Comparison of ENCODE assay signal across 22 cellular contexts in genomic region chr10:58240531-58240930, GRCh38. TPM values are rescaled to one million over a fixed set of nuclear protein-coding genes. Genes with fewer than 3 reads are reported as not detected.
DNase-seq lines count a peak whose midpoint lies in the region; ATAC-seq and TF ChIP-seq lines count a peak whose summit lies in the region.
"Had no signal": no experiment of that assay in that cellular context is flagged by ENCODE, and none has a peak within 500 bp of the region (broad histone marks: within the 10 kb centered on the region; RNA-seq: fewer than 3 reads in every experiment).

No MANE protein-coding gene starts in this region.

- peak overlapping the region; percentile 56 for H3K4me2 ChIP-seq in SK-N-SH

- peaks cover 0 to 11% of the 10 kb centered on the region in 2 experiments for H3K36me3 ChIP-seq in SK-N-SH (replicated peaks in 1 of 2; ENCODE audit: control insufficient read depth in 1 of 2, insufficient read depth in 2 of 2, low read length in 1 of 2)
- H3K36me3 ChIP-seq in HUES6 (ENCODE audit: control insufficient read depth, insufficient read depth, low read length): peaks cover 19% of the 10 kb centered on the region

- peaks cover 53% of the 10 kb centered on the region for H3K79me2 ChIP-seq in SK-N-SH (ENCODE audit: insufficient read depth)

- no TSS peak for BruUV-seq in Calu3 (replicated peaks; lab: Mats Ljungman, UMichigan)

- CTCF ChIA-PET in SK-N-SH (lab: Yijun Ruan, JAX) (no interaction called here), Calu3 (lab: Charles Lee) (no interaction called here)

- 63% methylated on average over 4 of the region's 4 CpGs for WGBS in SK-N-SH (ENCODE audit: low lambda C conversion rate)

- no peak for TF ChIP-seq RAD21 in SK-N-SH (IDR thresholded peaks at IDR 0.05; ENCODE audit: low read length)

- no peak for DNase-seq in SK-N-SH
- no peak for DNase-seq in chondrocyte (ENCODE audit: low spot score)
- DNase-seq in osteocyte (ENCODE audit: extremely low spot score, unreplicated experiment): no peak
- no peak for DNase-seq in Calu3
- DNase-seq in iPS-NIHi11 (ENCODE audit: low spot score): no peak
- DNase-seq: activated CD4-positive, alpha-beta T cell treated with anti-CD3 and anti-CD28 coated beads, Interleukin-2, amount 10 ng/mL, durations not matched to agents 24 days and 14 days; activated CD8-positive, alpha-beta memory T cell treated with anti-CD3 and anti-CD28 coated beads, Interleukin-2, amount 50 U/mL, for 4 hours; activated gamma-delta T cell; amygdala; C1 segment of cervical spinal cord; cerebellar nuclear complex; DMS153; naive thymus-derived CD8-positive, alpha-beta T cell; NCI-H1105 treated with DMSO at 0.1 percent for 48 hours; NCI-H510A treated with DMSO at 0.1 percent for 48 hours; spleen had no signal

- no peaks in the 10 kb centered on the region for H3K9me2 ChIP-seq in SK-N-SH

- H3K4me3 ChIP-seq in SK-N-SH (ENCODE audit: low read depth in 2 of 2, low read length in 1 of 2): no peak overlapping the region
- H3K4me3 ChIP-seq in HUES6 (ENCODE audit: low read depth, low read length): no peak overlapping the region
- H3K4me3 ChIP-seq: spleen had no signal

- no peak overlapping the region for H2AFZ ChIP-seq in SK-N-SH (ENCODE audit: low read depth)

- POLR2A ChIA-PET in SK-N-SH (lab: Yijun Ruan, JAX): no interaction called here

- H3K27me3 ChIP-seq in SK-N-SH (ENCODE audit: insufficient read depth): no peaks in the 10 kb centered on the region
- no peaks in the 10 kb centered on the region for H3K27me3 ChIP-seq in HUES6 (ENCODE audit: control insufficient read depth, insufficient read depth, low read length)
- H3K27me3 ChIP-seq: spleen had no signal

- intact Hi-C loops in Calu3 (cut with micrococcal nuclease; ENCODE audit: unreplicated experiment): no loop called here

- peaks cover 37% of the 10 kb centered on the region for H3F3A ChIP-seq in SK-N-SH (replicated peaks; ENCODE audit: insufficient read depth)

- H3K9me3 Mint-ChIP-seq in chondrocyte (ENCODE audit: low read depth): no peaks in the 10 kb centered on the region
- H3K9me3 Mint-ChIP-seq in osteocyte (ENCODE audit: unreplicated experiment): no peaks in the 10 kb centered on the region
- no peaks in the 10 kb centered on the region for H3K9me3 Mint-ChIP-seq in Calu3 (ENCODE audit: low read depth, unreplicated experiment)
- H3K9me3 Mint-ChIP-seq: memory B cell had no signal

- H3K36me3 Mint-ChIP-seq in chondrocyte (ENCODE audit: low read depth) (no peaks in the 10 kb centered on the region), osteocyte (ENCODE audit: unreplicated experiment) (peaks cover 9% of the 10 kb centered on the region), Calu3 (ENCODE audit: insufficient read depth, unreplicated experiment) (no peaks in the 10 kb centered on the region)

- H3K9ac ChIP-seq in SK-N-SH (peak overlapping the region; percentile 25; the same call in 1 of the 2 replicates), HUES6 (ENCODE audit: low read length) (no peak overlapping the region)

- H3K27me3 Mint-ChIP-seq in chondrocyte (ENCODE audit: low read depth) (no peaks in the 10 kb centered on the region), osteocyte (ENCODE audit: unreplicated experiment) (no peaks in the 10 kb centered on the region), Calu3 (ENCODE audit: unreplicated experiment) (no peaks in the 10 kb centered on the region)
- H3K27me3 Mint-ChIP-seq: activated CD4-positive, alpha-beta T cell treated with anti-CD3 and anti-CD28 coated beads, Interleukin-2, amount 10 ng/mL, durations not matched to agents 24 days and 14 days; memory B cell; naive thymus-derived CD8-positive, alpha-beta T cell; progenitor cell of endocrine pancreas had no signal

- peaks cover 4 to 21% of the 10 kb centered on the region in 2 experiments; a peak in 2 of 4 replicates for H3K4me1 ChIP-seq in SK-N-SH (ENCODE audit: control insufficient read depth in 1 of 2, insufficient read depth in 2 of 2, low read depth in 1 of 2, low read length in 1 of 2)
- peaks cover 17% of the 10 kb centered on the region for H3K4me1 ChIP-seq in HUES6 (ENCODE audit: control insufficient read depth, insufficient read depth, low read length)

- H3K9me3 ChIP-seq in SK-N-SH (no peaks in the 10 kb centered on the region), HUES6 (ENCODE audit: control insufficient read depth, insufficient read depth, low read depth, low read length) (peaks cover 21% of the 10 kb centered on the region)

- no peaks in the 10 kb centered on the region for H4K20me1 ChIP-seq in SK-N-SH (ENCODE audit: insufficient read depth)

- peak overlapping the region; percentile 83 for H3K27ac Mint-ChIP-seq in chondrocyte (ENCODE audit: unreplicated experiment)
- H3K27ac Mint-ChIP-seq in osteocyte (ENCODE audit: unreplicated experiment): peak overlapping the region; percentile 85
- no peak overlapping the region for H3K27ac Mint-ChIP-seq in Calu3 (ENCODE audit: unreplicated experiment)
- H3K27ac Mint-ChIP-seq: progenitor cell of endocrine pancreas had no signal

- TF ChIP-seq CTCF in SK-N-SH (IDR thresholded peaks at IDR 0.05): no peak
- no peak for TF ChIP-seq CTCF in chondrocyte (IDR thresholded peaks at IDR 0.05)
- TF ChIP-seq CTCF in osteocyte (IDR thresholded peaks at IDR 0.05): no peak
- no peak for TF ChIP-seq CTCF in Calu3 (IDR thresholded peaks at IDR 0.05; ENCODE audit: unreplicated experiment)

- TF ChIP-seq EP300 in SK-N-SH (IDR thresholded peaks at IDR 0.05; ENCODE audit: borderline replicate concordance in 1 of 2, low read depth in 1 of 2, low read length in 1 of 2): no peak

- peak overlapping the region; percentile 24 for H3K4me3 Mint-ChIP-seq in chondrocyte (ENCODE audit: unreplicated experiment)
- H3K4me3 Mint-ChIP-seq in osteocyte (ENCODE audit: unreplicated experiment): peak overlapping the region; percentile 34
- H3K4me3 Mint-ChIP-seq in Calu3 (ENCODE audit: low read depth, unreplicated experiment): no peak overlapping the region
- H3K4me3 Mint-ChIP-seq: activated CD4-positive, alpha-beta T cell treated with anti-CD3 and anti-CD28 coated beads, Interleukin-2, amount 10 ng/mL, durations not matched to agents 24 days and 14 days; memory B cell had no signal

- ATAC-seq in SK-N-SH treated with all-trans-retinoic acid at 6 μM for 48 hours: no peak
- no peak for ATAC-seq in activated CD4-positive, CD25-positive, alpha-beta regulatory T cell treated with anti-CD3 and anti-CD28 coated beads, Interleukin-2, amount 50 U/mL, for 24 hours
- ATAC-seq: naive thymus-derived CD8-positive, alpha-beta T cell had no signal

- H3K27ac ChIP-seq in SK-N-SH (ENCODE audit: low read depth in 2 of 2, low read length in 1 of 2) (peak overlapping the region in 1 of 2 experiments; percentile 91; a peak in 2 of 4 replicates), HUES6 (ENCODE audit: low read depth, low read length) (0 out of 2 replicates have a peak overlapping the region, but pooled peaks have one; percentile 8)
- H3K27ac ChIP-seq: 22Rv1, spleen had no signal

- peaks cover 43% of the 10 kb centered on the region for H3K4me1 Mint-ChIP-seq in chondrocyte (ENCODE audit: low read depth)
- peaks cover 54% of the 10 kb centered on the region for H3K4me1 Mint-ChIP-seq in osteocyte (ENCODE audit: unreplicated experiment)
- peaks cover 27% of the 10 kb centered on the region for H3K4me1 Mint-ChIP-seq in Calu3 (ENCODE audit: low read depth, unreplicated experiment)

TF ChIP-seq in SK-N-SH, 30 proteins besides CTCF, POLR2A, EP300 and RAD21 (continues in another document):
- no peak for TF ChIP-seq RXRA (IDR thresholded peaks at IDR 0.05; ENCODE audit: borderline replicate concordance, low read depth)
- TF ChIP-seq YY1 (IDR thresholded peaks at IDR 0.05; ENCODE audit: low read depth): no peak
- TF ChIP-seq TCF12 (IDR thresholded peaks at IDR 0.05): no peak
- TF ChIP-seq TAF1 (IDR thresholded peaks at IDR 0.05; ENCODE audit: borderline replicate concordance, low read depth, low read length): no peak
- no peak for TF ChIP-seq EZH2phosphoT487 (IDR thresholded peaks at IDR 0.05; ENCODE audit: borderline replicate concordance, low read depth)
- TF ChIP-seq ELF1 (IDR thresholded peaks at IDR 0.05): no peak
- no peak for TF ChIP-seq MXI1 (IDR thresholded peaks at IDR 0.05; ENCODE audit: low read depth, low read length)

TF ChIP-seq in SK-N-SH treated with all-trans-retinoic acid at 6 μM for 48 hours, 23 proteins besides CTCF, POLR2A, EP300 and RAD21:
- TF ChIP-seq BACH2 (CRISPR knock-in tag; IDR thresholded peaks at IDR 0.05; ENCODE audit: borderline replicate concordance) (no peak), OSR1 (CRISPR knock-in tag; IDR thresholded peaks at IDR 0.05) (no peak), ZC3H10 (CRISPR knock-in tag; IDR thresholded peaks at IDR 0.05) (no peak), CSDC2 (CRISPR knock-in tag; IDR thresholded peaks at IDR 0.05) (no peak), TCF4 (CRISPR knock-in tag; IDR thresholded peaks at IDR 0.05; ENCODE audit: borderline replicate concordance) (no peak)
TF ChIP-seq in SK-N-SH treated with all-trans-retinoic acid at 6 μM for 48 hours: peak in this region for 0.

RNA-seq across cellular contexts. Expression of gene IPMK, which starts 27.2 kb away (rescaled TPM):
- polyA plus RNA-seq in SK-N-SH (2012; rRNA removed): 0.71 and 0.88 TPM in 2 replicates
- 1.4 and 1.8 TPM in 2 replicates for polyA plus RNA-seq in SK-N-SH (2012; cell fraction: cytosol; rRNA removed)
- polyA plus RNA-seq in SK-N-SH (2012; cell fraction: nucleus; rRNA removed): 0.52 and 1.0 TPM in 2 replicates
- 2.9 to 3.3 TPM (median 3.0 TPM) in 3 replicates for total RNA-seq in chondrocyte
- 5.3 and 5.9 TPM in 2 replicates for total RNA-seq in osteocyte
- total RNA-seq in Calu3 (2022): 10.0 and 10.7 TPM in 2 replicates

RNA-seq across cellular contexts. Expression of gene CISD1, which starts 28.4 kb away (rescaled TPM):
- polyA plus RNA-seq in SK-N-SH (2012; rRNA removed): 34.1 and 40.8 TPM in 2 replicates
- 48.7 and 73.6 TPM in 2 replicates for polyA plus RNA-seq in SK-N-SH (2012; cell fraction: cytosol; rRNA removed)
- polyA plus RNA-seq in SK-N-SH (2012; cell fraction: nucleus; rRNA removed): 16.4 and 24.1 TPM in 2 replicates
- total RNA-seq in chondrocyte (22.6 to 37.7 TPM (median 25.5 TPM) in 3 replicates), osteocyte (29.9 and 30.5 TPM in 2 replicates), Calu3 (2022) (58.3 and 69.0 TPM in 2 replicates)
